12 cellular contexts compared by ENCODE assay signal in the genomic region with DNA sequence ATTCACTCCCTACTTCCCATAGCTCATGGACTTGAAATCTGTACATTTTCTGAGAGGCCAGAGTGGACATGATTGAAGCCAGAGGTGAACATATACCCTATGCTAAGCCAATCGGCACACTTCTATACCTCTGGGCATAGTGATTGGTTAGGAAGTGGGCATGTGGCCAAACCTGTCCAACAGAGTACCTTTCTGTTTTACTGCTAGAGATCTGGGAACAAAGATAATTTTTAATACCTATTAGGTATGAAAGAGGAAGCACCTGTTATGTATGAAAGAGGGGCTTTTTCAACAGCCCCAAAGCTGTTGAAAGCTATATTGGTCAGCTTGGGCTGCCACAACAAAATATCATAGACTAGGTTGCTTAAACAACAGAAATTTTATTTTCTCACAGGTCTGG. TPM values are rescaled to one million over a fixed set of nuclear protein-coding genes. Genes with fewer than 3 reads are reported as not detected.
DNase-seq lines count a peak whose midpoint lies in the region; ATAC-seq and TF ChIP-seq lines count a peak whose summit lies in the region.
"Had no signal": no experiment of that assay in that cellular context is flagged by ENCODE, and none has a peak within 500 bp of the region (broad histone marks: within the 10 kb centered on the region; RNA-seq: fewer than 3 reads in every experiment).

No MANE protein-coding gene starts in this region.

- no peak overlapping the region; the same call in 1 of the 2 replicates for H3K4me3 ChIP-seq in OCI-LY3 (ENCODE audit: low read length)
- no peak overlapping the region for H3K4me3 ChIP-seq in left ventricle myocardium inferior
- H3K4me3 ChIP-seq in aorta (ENCODE audit: low read length in 2 of 2), result no peak overlapping the region
- H3K4me3 ChIP-seq: stomach had no signal

- H4K20me1 ChIP-seq in OCI-LY3 (ENCODE audit: insufficient read depth, low read length), result no peaks in the 10 kb centered on the region

- H3K27me3 ChIP-seq in OCI-LY3 (ENCODE audit: low read depth, low read length) (no peaks in the 10 kb centered on the region), left ventricle myocardium inferior (ENCODE audit: low read depth) (no peaks in the 10 kb centered on the region), aorta (ENCODE audit: control insufficient read depth in 1 of 2, insufficient read depth in 2 of 2, low read length in 1 of 2) (no peaks in the 10 kb centered on the region)
- H3K27me3 ChIP-seq: stomach had no signal

- TF ChIP-seq CTCF in OCI-LY3 (IDR thresholded peaks at IDR 0.05; ENCODE audit: low read depth, low read length) (no peak), left ventricle myocardium inferior (IDR thresholded peaks at IDR 0.05; ENCODE audit: borderline replicate concordance) (no peak)

- ATAC-seq in GM18505 (IDR thresholded peaks at IDR 0.05; ENCODE audit: unreplicated experiment), result peak; percentile 52
- ATAC-seq in GM21381 (IDR thresholded peaks at IDR 0.05; ENCODE audit: unreplicated experiment), result peak; percentile 54
- peak; percentile 39 for ATAC-seq in HG03045 (IDR thresholded peaks at IDR 0.05; ENCODE audit: unreplicated experiment)
- ATAC-seq in aorta (ENCODE audit: low FRiP score), result no peak

- no peak for TF ChIP-seq POLR2A in GM18505 (IDR thresholded peaks at IDR 0.05; ENCODE audit: borderline replicate concordance, extremely low read depth, insufficient read depth, insufficient read length)

- DNase-seq in HK-2 (ENCODE audit: unreplicated experiment) (no peak), left ventricle myocardium inferior (no peak), aorta (no peak), dermis blood vessel endothelial cell (no peak)
- DNase-seq: DND-41; NK-92 treated with Interleukin-12 subunit alpha and Interleukin-12 subunit beta, amount 100 ng/mL, for 24 hours; stomach; T-helper 2 cell had no signal

- intact Hi-C loops in left ventricle myocardium inferior (cut with micrococcal nuclease) (no loop called here), aorta (cut with DNase I) (no loop called here)

- H3K79me2 ChIP-seq in OCI-LY3 (ENCODE audit: low read length), result no peaks in the 10 kb centered on the region

- H3K4me2 ChIP-seq in OCI-LY3 (ENCODE audit: low read length), result peak overlapping the region; percentile 46

- no peak overlapping the region; the same call in 1 of the 2 replicates for H2AFZ ChIP-seq in OCI-LY3 (ENCODE audit: low read depth, low read length)

- H3K4me1 ChIP-seq in OCI-LY3 (ENCODE audit: low read length) (peaks cover 22% of the 10 kb centered on the region), left ventricle myocardium inferior (peaks cover 9% of the 10 kb centered on the region), aorta (ENCODE audit: control insufficient read depth in 1 of 2, insufficient read depth in 2 of 2, low read length in 2 of 2) (no peaks in the 10 kb centered on the region)

- no peak overlapping the region for H3K9ac ChIP-seq in OCI-LY3 (ENCODE audit: low read length)

- H3K27ac ChIP-seq in OCI-LY3 (ENCODE audit: low read length) (peak overlapping the region; percentile 2; the same call in 1 of the 2 replicates), left ventricle myocardium inferior (replicated peaks) (no peak overlapping the region), aorta (ENCODE audit: low read depth in 1 of 2, low read length in 2 of 2) (no peak overlapping the region)
- H3K27ac ChIP-seq: stomach had no signal

- peaks cover 5% of the 10 kb centered on the region for H3K36me3 ChIP-seq in OCI-LY3 (replicated peaks; ENCODE audit: low read depth, low read length)
- H3K36me3 ChIP-seq in left ventricle myocardium inferior, result no peaks in the 10 kb centered on the region
- H3K36me3 ChIP-seq in aorta (ENCODE audit: control insufficient read depth in 1 of 2, insufficient read depth in 2 of 2, low read length in 1 of 2), result no peaks in the 10 kb centered on the region
- H3K36me3 ChIP-seq: stomach had no signal

- WGBS in aorta, 2 donors, result 95% methylated on average over 1 of the region's 1 CpG

- H3K9me3 ChIP-seq in OCI-LY3 (ENCODE audit: insufficient read depth, low read length) (no peaks in the 10 kb centered on the region), left ventricle myocardium inferior (replicated peaks) (peaks cover 11% of the 10 kb centered on the region), aorta (ENCODE audit: control insufficient read depth, low read length) (no peaks in the 10 kb centered on the region)

RNA-seq across cellular contexts. Expression of gene METTL8, which starts 27.7 kb away (rescaled TPM):
- total RNA-seq in left ventricle myocardium inferior (10.4 TPM), aorta (10 to 100 TPM; 18.4 to 26.2 TPM), dermis blood vessel endothelial cell (20.8 and 35.1 TPM in 2 replicates)
- 1 to 10 TPM; 7.7 to 8.3 TPM for polyA plus RNA-seq in aorta

RNA-seq across cellular contexts. Expression of gene DCAF17, which starts 28.0 kb away (rescaled TPM):
- total RNA-seq in left ventricle myocardium inferior (5.2 TPM), aorta (10 to 100 TPM; 17.5 to 20.3 TPM), dermis blood vessel endothelial cell (21.0 and 21.8 TPM in 2 replicates)
- 1 to 10 TPM; 5.4 to 7.7 TPM for polyA plus RNA-seq in aorta
